Comparison of ENCODE assay signal across 32 cellular contexts in genomic region chr12:7302536-7303113, GRCh38. TPM values are rescaled to one million over a fixed set of nuclear protein-coding genes. Genes with fewer than 3 reads are reported as not detected.
"Had no signal": no experiment of that assay in that cellular context is flagged by ENCODE, and none has a peak within 500 bp of the region (broad histone marks: within the 10 kb centered on the region; RNA-seq: fewer than 3 reads in every experiment).

No MANE protein-coding gene starts in this region.

- H3K4me3 ChIP-seq: MG63, SK-N-MC had no signal

- FAIRE-seq: TTC549 had no signal

- H3K36me3 ChIP-seq: brain microvascular endothelial cell, MG63 had no signal

- H3K36me3 Mint-ChIP-seq: activated naive CD4-positive, alpha-beta T cell treated with anti-CD3 and anti-CD28 coated beads, Interleukin-2, amount 10 ng/mL, durations not matched to agents 7 days and 5 days; activated naive CD8-positive, alpha-beta T cell treated with anti-CD3 and anti-CD28 coated beads for 36 hours; T-cell had no signal

- H3K27ac Mint-ChIP-seq: activated CD4-positive, alpha-beta T cell treated with anti-CD3 and anti-CD28 coated beads for 36 hours; activated CD8-positive, alpha-beta T cell treated with anti-CD3 and anti-CD28 coated beads for 36 hours; activated naive CD4-positive, alpha-beta T cell treated with anti-CD3 and anti-CD28 coated beads, Interleukin-2, amount 10 ng/mL, durations not matched to agents 7 days and 5 days; activated naive CD8-positive, alpha-beta T cell treated with anti-CD3 and anti-CD28 coated beads for 36 hours; activated T-cell treated with anti-CD3 and anti-CD28 coated beads, Interleukin-2, amount 50 U/mL, for 72 hours; activated T-helper 2 cell treated with anti-CD3 and anti-CD28 coated beads, Interferon-gamma antibody, Interleukin-2, Interleukin-4, amounts not matched to agents 10 μg/mL and 5 μg/mL and 100 μg/mL, durations not matched to agents 14 hours and 24 hours and 36 hours; T-cell had no signal

- H3K9me3 Mint-ChIP-seq: activated CD8-positive, alpha-beta T cell treated with anti-CD3 and anti-CD28 coated beads for 36 hours; activated naive CD4-positive, alpha-beta T cell treated with anti-CD3 and anti-CD28 coated beads, Interleukin-2, amount 10 ng/mL, durations not matched to agents 7 days and 5 days; activated naive CD8-positive, alpha-beta T cell treated with anti-CD3 and anti-CD28 coated beads for 36 hours; activated T-cell treated with anti-CD3 and anti-CD28 coated beads, Interleukin-2, amount 50 U/mL, for 72 hours; activated T-helper 2 cell treated with anti-CD3 and anti-CD28 coated beads, Interferon-gamma antibody, Interleukin-2, Interleukin-4, amounts not matched to agents 10 μg/mL and 5 μg/mL and 100 μg/mL, durations not matched to agents 14 hours and 24 hours and 36 hours; T-cell had no signal

- H3K27me3 ChIP-seq: MG63 had no signal

- H3K9me3 ChIP-seq: MG63 had no signal

- H3K4me3 Mint-ChIP-seq: activated CD4-positive, alpha-beta T cell treated with anti-CD3 and anti-CD28 coated beads for 36 hours; activated CD8-positive, alpha-beta T cell treated with anti-CD3 and anti-CD28 coated beads for 36 hours; activated naive CD4-positive, alpha-beta T cell treated with anti-CD3 and anti-CD28 coated beads, Interleukin-2, amount 10 ng/mL, durations not matched to agents 7 days and 5 days; activated naive CD8-positive, alpha-beta T cell treated with anti-CD3 and anti-CD28 coated beads for 36 hours; activated T-cell treated with anti-CD3 and anti-CD28 coated beads, Interleukin-2, amount 50 U/mL, for 72 hours; T-cell had no signal

- H3K27ac ChIP-seq: brain microvascular endothelial cell, SK-N-MC, VCaP had no signal

- H3K4me1 Mint-ChIP-seq: activated CD4-positive, alpha-beta T cell treated with anti-CD3 and anti-CD28 coated beads for 36 hours; activated naive CD4-positive, alpha-beta T cell treated with anti-CD3 and anti-CD28 coated beads, Interleukin-2, amount 10 ng/mL, durations not matched to agents 7 days and 5 days; activated naive CD8-positive, alpha-beta T cell treated with anti-CD3 and anti-CD28 coated beads for 36 hours; T-cell had no signal

- DNase-seq: activated CD4-positive, alpha-beta T cell treated with anti-CD3 and anti-CD28 coated beads for 36 hours; activated CD4-positive, alpha-beta T cell treated with anti-CD3 and anti-CD28 coated beads, Interleukin-2, amount 50 U/mL, for 1 hour; activated CD8-positive, alpha-beta memory T cell treated with anti-CD3 and anti-CD28 coated beads, Interleukin-2, amount 50 U/mL, for 4 hours; activated CD8-positive, alpha-beta T cell treated with anti-CD3 and anti-CD28 coated beads for 36 hours; activated gamma-delta T cell treated with Interleukin-2 at 50 U/mL for 16 hours; activated naive CD4-positive, alpha-beta T cell treated with anti-CD3 and anti-CD28 coated beads, Interleukin-2, amount 10 ng/mL, durations not matched to agents 7 days and 5 days; activated naive CD8-positive, alpha-beta T cell treated with anti-CD3 and anti-CD28 coated beads for 36 hours; activated T-cell treated with anti-CD3 and anti-CD28 coated beads, Interleukin-2, amount 50 U/mL, for 72 hours; brain microvascular endothelial cell; Kasumi-1; MG63; MV-4-11; NCI-H1092 treated with DMSO at 0.1 percent for 48 hours; NCI-H1417 treated with DMSO at 0.1 percent for 48 hours; NCI-H1694; NCI-H2029 treated with DMSO at 0.1 percent for 48 hours; NCI-H345; NCI-H510A; NCI-H526 treated with DMSO at 0.1 percent for 48 hours; NCI-H82; RPMI8226; T-cell; T-helper 2 cell; T1000 had no signal

RNA-seq across cellular contexts. Expression of gene ACSM4, which starts 1.2 kb away (rescaled TPM):
- total RNA-seq: activated CD4-positive, alpha-beta T cell treated with anti-CD3 and anti-CD28 coated beads for 36 hours; activated CD8-positive, alpha-beta T cell treated with anti-CD3 and anti-CD28 coated beads for 36 hours; activated naive CD8-positive, alpha-beta T cell treated with anti-CD3 and anti-CD28 coated beads for 36 hours; activated T-cell treated with anti-CD3 and anti-CD28 coated beads, Interleukin-2, amount 50 U/mL, for 72 hours; activated T-helper 2 cell treated with anti-CD3 and anti-CD28 coated beads, Interferon-gamma antibody, Interleukin-2, Interleukin-4, amounts not matched to agents 10 μg/mL and 5 μg/mL and 100 μg/mL, durations not matched to agents 14 hours and 24 hours and 36 hours; cardiac septum; OCI-LY7; Right ventricle myocardium inferior; T-cell had no signal
- polyA plus RNA-seq: adipose tissue had no signal
